ENCODE assay signal across 9 cellular contexts in the genomic region with DNA sequence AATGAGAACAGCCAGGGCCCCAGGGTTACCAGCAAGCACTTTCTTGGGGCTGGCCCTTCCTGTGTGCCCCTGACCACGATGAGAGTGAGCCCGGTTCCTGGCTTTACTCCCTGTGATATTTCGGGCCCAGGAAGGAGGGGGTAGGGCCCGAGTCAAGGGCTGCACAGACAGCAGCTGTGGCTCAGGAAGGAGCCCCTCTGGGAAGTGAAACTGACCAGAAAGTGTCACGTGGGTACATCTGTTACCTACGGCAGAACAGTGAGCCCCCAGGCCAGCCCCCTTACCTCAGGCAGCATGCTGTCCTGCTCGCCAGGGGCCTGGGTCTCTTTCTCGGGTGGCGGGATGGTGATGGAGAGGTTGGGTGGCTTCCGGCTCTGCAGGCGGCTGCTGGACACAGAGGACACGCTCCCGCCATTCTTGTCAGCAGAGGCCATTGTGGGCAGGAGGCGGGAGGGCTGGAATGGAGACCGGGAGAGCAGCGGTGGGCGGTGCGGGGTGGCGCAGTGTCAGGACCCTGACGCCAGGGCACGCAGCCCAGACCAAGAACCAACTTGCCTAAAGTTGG. TPM values are rescaled to one million over a fixed set of nuclear protein-coding genes. Genes with fewer than 3 reads are reported as not detected.
DNase-seq lines count a peak whose midpoint lies in the region; ATAC-seq and TF ChIP-seq lines count a peak whose summit lies in the region.
"Had no signal": no experiment of that assay in that cellular context is flagged by ENCODE, and none has a peak within 500 bp of the region (broad histone marks: within the 10 kb centered on the region; RNA-seq: fewer than 3 reads in every experiment).

No MANE protein-coding gene starts in this region.

- CTCF ChIA-PET in AG04450 (lab: Charles Lee): interaction anchor here (0.6 kb wide), 1 partner anchor 23 kb away, joined by 3 read pairs; no protein-coding TSS in a partner anchor

- no peaks in the 10 kb centered on the region for H3K36me3 Mint-ChIP-seq in glutamatergic neuron (ENCODE audit: unreplicated experiment)

- H3K9me3 Mint-ChIP-seq in glutamatergic neuron (ENCODE audit: unreplicated experiment): peaks cover 9% of the 10 kb centered on the region

- H3K4me3 Mint-ChIP-seq in glutamatergic neuron (ENCODE audit: unreplicated experiment): no peak overlapping the region

- DNase-seq in AG04450 (ENCODE audit: low read depth, low spot score) (no peak), glutamatergic neuron (no peak), H7 (no peak), NCI-H748 treated with DMSO at 0.1 percent for 48 hours (lab: John Stamatoyannopoulos, UW) (no peak), SW 1271 (lab: John Stamatoyannopoulos, UW) (no peak)
- DNase-seq in stimulated activated CD4-positive, alpha-beta T cell treated with anti-CD3 and anti-CD28 coated beads, Interleukin-2, amount 100 ng/mL, for 24 hours: no peak

- POLR2A ChIA-PET in AG04450 (lab: Yijun Ruan, JAX): no interaction called here

- ATAC-seq in GM19438 (IDR thresholded peaks at IDR 0.05; ENCODE audit: low read depth, unreplicated experiment) (peak; percentile 67), HG03460 (IDR thresholded peaks at IDR 0.05; ENCODE audit: unreplicated experiment) (peak; percentile 58)

- no peak for TF ChIP-seq CTCF in AG04450 (IDR thresholded peaks at IDR 0.05; ENCODE audit: low read depth, low read length)
- TF ChIP-seq CTCF in glutamatergic neuron (IDR thresholded peaks at IDR 0.05; ENCODE audit: partially characterized antibody, unreplicated experiment): no peak

- peak overlapping the region; percentile 21 for H3K27ac ChIP-seq in AG04450 (ENCODE audit: low read depth, low read length)
- H3K27ac ChIP-seq: VCaP had no signal

- H3K27me3 Mint-ChIP-seq in glutamatergic neuron (ENCODE audit: unreplicated experiment): no peaks in the 10 kb centered on the region

- no peaks in the 10 kb centered on the region for H3K27me3 ChIP-seq in AG04450 (ENCODE audit: control insufficient read depth, insufficient read depth, low read length)
- H3K27me3 ChIP-seq in H7 (ENCODE audit: control insufficient read depth, insufficient read depth, low read length): no peaks in the 10 kb centered on the region

- no peaks in the 10 kb centered on the region; the same call in 1 of the 2 replicates for H3K36me3 ChIP-seq in H7 (replicated peaks; ENCODE audit: control insufficient read depth, insufficient read depth, low read length)

- H3K27ac Mint-ChIP-seq in glutamatergic neuron (ENCODE audit: unreplicated experiment): peak overlapping the region; percentile 70

- H3K9me3 ChIP-seq in AG04450 (ENCODE audit: control insufficient read depth, insufficient read depth, low read length): peaks cover 2% of the 10 kb centered on the region; the same call in 1 of the 2 replicates

- H3K4me1 Mint-ChIP-seq in glutamatergic neuron (ENCODE audit: low read depth, unreplicated experiment): peaks cover 9% of the 10 kb centered on the region

- H3K4me3 ChIP-seq in AG04450 (ENCODE audit: low read depth, low read length) (no peak overlapping the region), H7 (ENCODE audit: insufficient read depth, low read depth, low read length) (no peak overlapping the region)

RNA-seq across cellular contexts. Expression of a gene that starts 13.8 kb away (rescaled TPM):
- polyA plus RNA-seq in AG04450 (2011; rRNA removed): 0.12 TPM in 1 of 2 replicates, not detected in the other
- not detected in 2 replicates for polyA minus RNA-seq in AG04450 (2011; rRNA and poly(A)+ RNA removed)
- 0.39 TPM for total RNA-seq in glutamatergic neuron (ENCODE audit: unreplicated experiment)
- total RNA-seq in H7 (2014; rRNA removed; shearing (Covaris generic)): 0.17 TPM in 1 of 2 replicates, not detected in the other

RNA-seq across cellular contexts. Expression of a gene that starts 20.1 kb away (rescaled TPM):
- 5.4 and 8.7 TPM in 2 replicates for polyA plus RNA-seq in AG04450 (2011; rRNA removed)
- 6.8 and 7.7 TPM in 2 replicates for polyA minus RNA-seq in AG04450 (2011; rRNA and poly(A)+ RNA removed)
- total RNA-seq in glutamatergic neuron (ENCODE audit: unreplicated experiment): 1.9 TPM
- 23.0 and 34.3 TPM in 2 replicates for total RNA-seq in H7 (2014; rRNA removed; shearing (Covaris generic))

RNA-seq across cellular contexts. Expression of a gene that starts 28.2 kb away (rescaled TPM):
- polyA plus RNA-seq in AG04450 (2011; rRNA removed): 14.2 and 14.5 TPM in 2 replicates
- 58.9 and 64.2 TPM in 2 replicates for polyA minus RNA-seq in AG04450 (2011; rRNA and poly(A)+ RNA removed)
- total RNA-seq in glutamatergic neuron (ENCODE audit: unreplicated experiment): 94.3 TPM
- total RNA-seq in H7 (2014; rRNA removed; shearing (Covaris generic)): 52.2 and 58.7 TPM in 2 replicates

RNA-seq across cellular contexts. Expression of a gene that starts 56.3 kb away (rescaled TPM):
- polyA plus RNA-seq in AG04450 (2011; rRNA removed): 7.4 and 7.7 TPM in 2 replicates
- 3.1 and 5.3 TPM in 2 replicates for polyA minus RNA-seq in AG04450 (2011; rRNA and poly(A)+ RNA removed)
- 20.4 TPM for total RNA-seq in glutamatergic neuron (ENCODE audit: unreplicated experiment)
- total RNA-seq in H7 (2014; rRNA removed; shearing (Covaris generic)): 1.4 and 3.5 TPM in 2 replicates

RNA-seq across cellular contexts. Expression of a gene that starts 58.7 kb away (rescaled TPM):
- polyA plus RNA-seq in AG04450 (2011; rRNA removed): 0.69 and 1.9 TPM in 2 replicates
- 0.37 and 0.96 TPM in 2 replicates for polyA minus RNA-seq in AG04450 (2011; rRNA and poly(A)+ RNA removed)
- 1.4 TPM for total RNA-seq in glutamatergic neuron (ENCODE audit: unreplicated experiment)
- 0.70 and 0.83 TPM in 2 replicates for total RNA-seq in H7 (2014; rRNA removed; shearing (Covaris generic))
